8 cellular contexts compared by ENCODE assay signal in genomic region chr19:41753159-41753558, GRCh38. TPM values are rescaled to one million over a fixed set of nuclear protein-coding genes. Genes with fewer than 3 reads are reported as not detected.
DNase-seq lines count a peak whose midpoint lies in the region; ATAC-seq and TF ChIP-seq lines count a peak whose summit lies in the region.

No MANE protein-coding gene starts in this region.

- H3K36me3 ChIP-seq in adrenal gland (replicated peaks in 1 of 2): no peaks in the 10 kb centered on the region

- no peaks in the 10 kb centered on the region for H3K4me1 ChIP-seq in adrenal gland (replicated peaks in 1 of 2)

- no peak overlapping the region for H3K27ac ChIP-seq in adrenal gland

- no peak overlapping the region for H3K4me3 Mint-ChIP-seq in T-helper 17 cell

- H3K9me3 ChIP-seq in T-helper 17 cell (ENCODE audit: control insufficient read depth, low read length, poor library complexity, severe bottlenecking) (no peaks in the 10 kb centered on the region), adrenal gland (replicated peaks in 1 of 3) (no peaks in the 10 kb centered on the region)

- no peak for TF ChIP-seq POLR2A in adrenal gland (IDR thresholded peaks at IDR 0.05)

- H3K4me3 ChIP-seq in adrenal gland: no peak overlapping the region

- ATAC-seq in T-helper 17 cell: peak; percentile 76

- 4 to 9% (median 8%) methylated on average over 12 of the region's 12 CpGs for WGBS in adrenal gland, 4 donors

- TF ChIP-seq CTCF in adrenal gland (IDR thresholded peaks at IDR 0.05): peak in 5 of 6 experiments; percentile 29 to 55 (median 41)

- H3K27me3 Mint-ChIP-seq in T-helper 17 cell: peaks cover 66% of the 10 kb centered on the region

- H3K27me3 ChIP-seq in adrenal gland: no peaks in the 10 kb centered on the region

- no peaks in the 10 kb centered on the region for H3K36me3 Mint-ChIP-seq in T-helper 17 cell (ENCODE audit: low read depth)

- no peak overlapping the region for H3K27ac Mint-ChIP-seq in T-helper 17 cell

- peaks cover 14% of the 10 kb centered on the region for H3K4me1 Mint-ChIP-seq in T-helper 17 cell

- DNase-seq in COLO829 (ENCODE audit: low spot score) (peak; percentile 40), HuH-7 (ENCODE audit: low spot score) (peak; percentile 58), T-helper 17 cell (peak; percentile 58 to 75 (median 64)), adrenal gland (peak in 5 of 7 donors; percentile 20 to 54 (median 46)), islet precursor cell (peak; percentile 63), cerebellar nuclear complex (lab: John Stamatoyannopoulos, UW) (no peak), NCI-H345 treated with DMSO at 0.1 percent for 48 hours (lab: John Stamatoyannopoulos, UW; ENCODE audit: unreplicated experiment) (no peak)
- DNase-seq in stimulated activated CD4-positive, alpha-beta T cell treated with anti-CD3 and anti-CD28 coated beads, TNF-alpha, amount 100 ng/mL, for 48 hours (ENCODE audit: low read depth in 3 of 3): peak; percentile 48 to 78 (median 59)

- intact Hi-C loops in adrenal gland (cut with DNase I): no loop called here

RNA-seq across cellular contexts. Expression of gene CEACAM6, which starts 2.2 kb away (rescaled TPM):
- total RNA-seq in T-helper 17 cell: not detected
- under 1 TPM in 4 of 8 donors, not detected in 4; 0.14 to 0.76 (median 0.42) TPM for total RNA-seq in adrenal gland
- under 1 TPM in 2 of 3 donors, not detected in 1; 0.13 to 0.24 TPM for polyA plus RNA-seq in adrenal gland

RNA-seq across cellular contexts. Expression of gene CEACAM3, which starts 43.2 kb away (rescaled TPM):
- total RNA-seq in T-helper 17 cell (under 1 TPM in 1 of 2 donors, not detected in 1; 0.25 TPM), adrenal gland (under 1 TPM in 2 of 8 donors, not detected in 6; 0.68 to 0.99 TPM)
- polyA plus RNA-seq in adrenal gland: under 1 TPM in 2 of 3 donors, not detected in 1; 0.30 to 0.32 TPM

RNA-seq across cellular contexts. Expression of gene CEACAM5, which starts 44.7 kb away (rescaled TPM):
- total RNA-seq in T-helper 17 cell: not detected
- under 1 TPM in 4 of 8 donors, not detected in 4; 0.06 to 0.72 (median 0.35) TPM for total RNA-seq in adrenal gland
- under 1 TPM in 2 of 3 donors, not detected in 1; 0.27 to 0.40 TPM for polyA plus RNA-seq in adrenal gland

Comparison
In these comparisons a context has a peak if more than half of its experiments do, and no peak if none do; other contexts are left out.
1. DNase-seq: peak in COLO829 (single experiment), HuH-7 (single experiment), T-helper 17 cell (3 of 3), adrenal gland (5 of 7), islet precursor cell (single experiment) and stimulated activated CD4-positive, alpha-beta T cell treated with anti-CD3 and anti-CD28 coated beads, TNF-alpha, amount 100 ng/mL, for 48 hours (3 of 3); none in cerebellar nuclear complex (0 of 2) and NCI-H345 treated with DMSO at 0.1 percent for 48 hours (single experiment).